17 cellular contexts compared by ENCODE assay signal in genomic region chr15:56077071-56077470, GRCh38.
DNase-seq lines count a peak whose midpoint lies in the region; ATAC-seq and TF ChIP-seq lines count a peak whose summit lies in the region.
"Had no signal": no experiment of that assay in that cellular context is flagged by ENCODE, and none has a peak within 500 bp of the region (broad histone marks: within the 10 kb centered on the region; RNA-seq: fewer than 3 reads in every experiment).

No MANE protein-coding gene starts in this region.

- BruUV-seq in OCI-LY7 (replicated peaks; lab: Mats Ljungman, UMichigan) = no TSS peak

- no peaks in the 10 kb centered on the region for H3K4me1 ChIP-seq in OCI-LY7 (ENCODE audit: insufficient read depth, low read length, poor library complexity, severe bottlenecking)
- H3K4me1 ChIP-seq in neuronal stem cell (ENCODE audit: control insufficient read depth in 2 of 2, insufficient read depth in 1 of 2, low read depth in 1 of 2, low read length in 2 of 2) = peaks cover 0 to 4% of the 10 kb centered on the region in 2 donors
- H3K4me1 ChIP-seq: A549 had no signal

- no peaks in the 10 kb centered on the region for H3K4me1 Mint-ChIP-seq in stimulated activated naive CD8-positive, alpha-beta T cell treated with anti-CD3 and anti-CD28 coated beads, Interleukin-15, amount 100 ng/mL, for 72 hours

- no peaks in the 10 kb centered on the region for H3K27me3 ChIP-seq in neuronal stem cell (ENCODE audit: control insufficient read depth in 3 of 3, insufficient read depth in 3 of 3, low read depth in 1 of 3, low read length in 3 of 3)

- ATAC-seq in GM18505 (IDR thresholded peaks at IDR 0.05; ENCODE audit: unreplicated experiment) = no peak
- no peak for ATAC-seq in stimulated activated naive CD8-positive, alpha-beta T cell treated with anti-CD3 and anti-CD28 coated beads, Interleukin-15, amount 100 ng/mL, for 72 hours
- ATAC-seq: A549 had no signal

- no peaks in the 10 kb centered on the region for H4K20me1 ChIP-seq in OCI-LY7 (ENCODE audit: insufficient read depth, low read length)

- no peak for TF ChIP-seq POLR2A in GM18505 (IDR thresholded peaks at IDR 0.05; ENCODE audit: borderline replicate concordance, extremely low read depth, insufficient read depth, insufficient read length)

- no peak overlapping the region for H2AK5ac ChIP-seq in neuronal stem cell (ENCODE audit: low read depth, low read length)

- no peak overlapping the region for H2BK120ac ChIP-seq in neuronal stem cell (ENCODE audit: low read depth, low read length)

- H3K79me2 ChIP-seq in OCI-LY7 (ENCODE audit: insufficient read depth, low read depth, low read length) = no peaks in the 10 kb centered on the region

- H3K27ac ChIP-seq in OCI-LY7 (ENCODE audit: low read depth, low read length, poor library complexity, severe bottlenecking) (no peak overlapping the region), neuronal stem cell (replicated peaks; ENCODE audit: low read length) (no peak overlapping the region)
- H3K27ac ChIP-seq: 22Rv1, A549, C4-2B had no signal

- peaks cover 9% of the 10 kb centered on the region for H3K27me3 Mint-ChIP-seq in stimulated activated naive CD8-positive, alpha-beta T cell treated with anti-CD3 and anti-CD28 coated beads, Interleukin-15, amount 100 ng/mL, for 72 hours
- H3K27me3 Mint-ChIP-seq: CD4-positive, alpha-beta T cell had no signal

- H2BK12ac ChIP-seq in neuronal stem cell (ENCODE audit: low read length) = no peak overlapping the region

- H3K36me3 ChIP-seq in OCI-LY7 (ENCODE audit: insufficient read depth, low read length) (no peaks in the 10 kb centered on the region), neuronal stem cell (replicated peaks in 1 of 2; ENCODE audit: control insufficient read depth in 2 of 2, insufficient read depth in 2 of 2, low read length in 2 of 2) (no peaks in the 10 kb centered on the region)
- H3K36me3 ChIP-seq: HAP-1 had no signal

- peak; percentile 67 for DNase-seq in DMS 273 (lab: John Stamatoyannopoulos, UW; ENCODE audit: unreplicated experiment)
- no peak for DNase-seq in DMS 273 treated with DMSO at 0.1 percent for 48 hours (lab: John Stamatoyannopoulos, UW)
- DNase-seq in OCI-LY7 (ENCODE audit: low spot score) = no peak
- DNase-seq in cerebellum (ENCODE audit: low spot score) = peak; percentile 43
- no peak for DNase-seq in neuronal stem cell (ENCODE audit: low spot score)
- no peak for DNase-seq in GM19238 (ENCODE audit: insufficient read length, low spot score)
- DNase-seq in stimulated activated naive CD8-positive, alpha-beta T cell treated with anti-CD3 and anti-CD28 coated beads, Interleukin-15, amount 100 ng/mL, for 72 hours = no peak
- DNase-seq: AML-193; CD4-positive, alpha-beta T cell; DMS53; DND-41; EL had no signal

- no peak for TF ChIP-seq CTCF in OCI-LY7 (conservative IDR thresholded peaks at IDR 0.05; ENCODE audit: low read length)

- peaks cover 0 to 5% of the 10 kb centered on the region in 2 donors for H3K9me3 Mint-ChIP-seq in stimulated activated naive CD8-positive, alpha-beta T cell treated with anti-CD3 and anti-CD28 coated beads, Interleukin-15, amount 100 ng/mL, for 72 hours
- H3K9me3 Mint-ChIP-seq: CD4-positive, alpha-beta T cell had no signal

- H3K9ac ChIP-seq in neuronal stem cell (ENCODE audit: low read depth, low read length, poor library complexity) = no peak overlapping the region

- no peak overlapping the region for H3K18ac ChIP-seq in neuronal stem cell (ENCODE audit: low read length)

- WGBS in neuronal stem cell (ENCODE audit: extremely low coverage in 2 of 2, insufficient read length in 2 of 2, insufficient replicate concordance in 1 of 2), 2 donors = no CpG with 5 or more reads among the region's 5 CpGs

- no peak overlapping the region for H4K91ac ChIP-seq in neuronal stem cell (ENCODE audit: low read depth, low read length, poor library complexity)

- H3K23ac ChIP-seq in neuronal stem cell (ENCODE audit: low read depth, low read length, poor library complexity) = no peak overlapping the region

- no peak overlapping the region for H4K8ac ChIP-seq in neuronal stem cell (ENCODE audit: low read depth, low read length)

- intact Hi-C loops in OCI-LY7 (cut with micrococcal nuclease; ENCODE audit: unreplicated experiment) = no loop called here

- H3K9me2 ChIP-seq in OCI-LY7 (ENCODE audit: insufficient read depth, low read length) = no peaks in the 10 kb centered on the region

- no peak overlapping the region for H3K27ac Mint-ChIP-seq in stimulated activated naive CD8-positive, alpha-beta T cell treated with anti-CD3 and anti-CD28 coated beads, Interleukin-15, amount 100 ng/mL, for 72 hours
- H3K27ac Mint-ChIP-seq: CD4-positive, alpha-beta T cell had no signal

- H2BK5ac ChIP-seq in neuronal stem cell (ENCODE audit: low read length) = no peak overlapping the region

- H3K4ac ChIP-seq in neuronal stem cell (ENCODE audit: low read length) = no peak overlapping the region

- POLR2A ChIA-PET in OCI-LY7 (lab: Charles Lee) = no interaction called here

- H2AFZ ChIP-seq in OCI-LY7 (ENCODE audit: low read length) (peak overlapping the region; percentile 57), neuronal stem cell (ENCODE audit: low read length) (peak overlapping the region; percentile 78)

- H3K9me3 ChIP-seq in OCI-LY7 (ENCODE audit: low read length) = no peaks in the 10 kb centered on the region
- no peaks in the 10 kb centered on the region for H3K9me3 ChIP-seq in neuronal stem cell (replicated peaks in 1 of 2; ENCODE audit: control insufficient read depth in 2 of 2, insufficient read depth in 1 of 2, low read depth in 1 of 2, low read length in 2 of 2)
- H3K9me3 ChIP-seq: A549, HAP-1 had no signal

- H3K4me2 ChIP-seq in OCI-LY7 (ENCODE audit: low read length) (no peak overlapping the region), neuronal stem cell (ENCODE audit: insufficient read depth, low read length, poor library complexity, severe bottlenecking) (no peak overlapping the region)
- H3K4me2 ChIP-seq: A549 had no signal

- H3K4me3 Mint-ChIP-seq in stimulated activated naive CD8-positive, alpha-beta T cell treated with anti-CD3 and anti-CD28 coated beads, Interleukin-15, amount 100 ng/mL, for 72 hours = no peak overlapping the region
- H3K4me3 Mint-ChIP-seq: CD4-positive, alpha-beta T cell had no signal

- no peak overlapping the region for H3K14ac ChIP-seq in neuronal stem cell (ENCODE audit: low read length)

- CTCF ChIA-PET in OCI-LY7 (lab: Charles Lee; ENCODE audit: unreplicated experiment) = no interaction called here

- H2BK15ac ChIP-seq in neuronal stem cell (ENCODE audit: low read length) = no peak overlapping the region

- no peaks in the 10 kb centered on the region for H3K79me1 ChIP-seq in neuronal stem cell (ENCODE audit: low read depth, low read length)

- H3K4me3 ChIP-seq in OCI-LY7 (ENCODE audit: low read depth, low read length, poor library complexity, severe bottlenecking) = no peak overlapping the region
- no peak overlapping the region for H3K4me3 ChIP-seq in neuronal stem cell (ENCODE audit: low read length in 2 of 2)
- H3K4me3 ChIP-seq: A549, HAP-1 had no signal

Comparison
In these comparisons a context has a peak if more than half of its experiments do, and no peak if none do; other contexts are left out.
1. DNase-seq: peak in DMS 273 (single experiment) and cerebellum (single experiment); none in DMS 273 treated with DMSO at 0.1 percent for 48 hours (single experiment), OCI-LY7 (single experiment), neuronal stem cell (single experiment), GM19238 (single experiment) and stimulated activated naive CD8-positive, alpha-beta T cell treated with anti-CD3 and anti-CD28 coated beads, Interleukin-15, amount 100 ng/mL, for 72 hours (0 of 2).